In genomic region chr19:12703056-12703455, GRCh38 we compare ENCODE assay signal across 11 cellular contexts. TPM values are rescaled to one million over a fixed set of nuclear protein-coding genes. Genes with fewer than 3 reads are reported as not detected.
DNase-seq lines count a peak whose midpoint lies in the region; ATAC-seq and TF ChIP-seq lines count a peak whose summit lies in the region.
"Had no signal": no experiment of that assay in that cellular context is flagged by ENCODE, and none has a peak within 500 bp of the region (broad histone marks: within the 10 kb centered on the region; RNA-seq: fewer than 3 reads in every experiment).

No MANE protein-coding gene starts in this region.

- no peaks in the 10 kb centered on the region for H3K9me3 ChIP-seq in effector memory CD4-positive, alpha-beta T cell (ENCODE audit: control insufficient read depth, low read length)

- no peaks in the 10 kb centered on the region for H3K9me3 Mint-ChIP-seq in activated T-cell treated with anti-CD3 and anti-CD28 coated beads, Interleukin-2, amount 50 U/mL, for 72 hours

- no peak overlapping the region for H3K27ac ChIP-seq in foreskin keratinocyte
- no peak overlapping the region for H3K27ac ChIP-seq in effector memory CD4-positive, alpha-beta T cell (ENCODE audit: insufficient read depth, low read length, poor library complexity, severe bottlenecking)

- H3K27ac Mint-ChIP-seq in activated T-cell treated with anti-CD3 and anti-CD28 coated beads, Interleukin-2, amount 50 U/mL, for 72 hours: no peak overlapping the region

- no peaks in the 10 kb centered on the region for H3K4me1 ChIP-seq in foreskin keratinocyte
- H3K4me1 ChIP-seq in effector memory CD4-positive, alpha-beta T cell (ENCODE audit: control insufficient read depth, insufficient read depth, low read length, poor library complexity, severe bottlenecking): no peaks in the 10 kb centered on the region

- H3K4me1 Mint-ChIP-seq in activated T-cell treated with anti-CD3 and anti-CD28 coated beads, Interleukin-2, amount 50 U/mL, for 72 hours (ENCODE audit: low read depth): peaks cover 3% of the 10 kb centered on the region

- no peak overlapping the region for H3K4me3 ChIP-seq in effector memory CD4-positive, alpha-beta T cell (ENCODE audit: insufficient read depth, low read depth, low read length, poor library complexity, severe bottlenecking)

- H3K36me3 ChIP-seq in effector memory CD4-positive, alpha-beta T cell (ENCODE audit: control insufficient read depth, insufficient read depth, low read length): peaks cover 54% of the 10 kb centered on the region

- peak; percentile 61 to 66 for ATAC-seq in activated T-cell treated with anti-CD3 and anti-CD28 coated beads, Interleukin-2, amount 50 U/mL, for 72 hours (replicated peaks in 1 of 2)
- ATAC-seq in GM18909 (IDR thresholded peaks at IDR 0.05; ENCODE audit: poor library complexity, unreplicated experiment) (no peak), foreskin keratinocyte (no peak)

- no peak for TF ChIP-seq CTCF in foreskin keratinocyte (conservative IDR thresholded peaks at IDR 0.05)

- H3K27me3 Mint-ChIP-seq in activated T-cell treated with anti-CD3 and anti-CD28 coated beads, Interleukin-2, amount 50 U/mL, for 72 hours (ENCODE audit: low read depth): no peaks in the 10 kb centered on the region

- peak; percentile 45 to 59 for DNase-seq in NCI-H524 (lab: John Stamatoyannopoulos, UW)
- no peak for DNase-seq in NCI-H524 treated with DMSO at 0.1 percent for 48 hours (lab: John Stamatoyannopoulos, UW)
- DNase-seq in NAMALWA (ENCODE audit: low spot score): peak; percentile 86
- peak; percentile 36 to 37 for DNase-seq in activated T-cell treated with anti-CD3 and anti-CD28 coated beads, Interleukin-2, amount 50 U/mL, for 72 hours
- peak; percentile 48 to 53 for DNase-seq in lung microvascular endothelial cell (ENCODE audit: low read depth in 2 of 2)
- DNase-seq in foreskin keratinocyte: no peak
- no peak for DNase-seq in effector memory CD4-positive, alpha-beta T cell
- DNase-seq: activated CD4-positive, alpha-beta T cell treated with anti-CD3 and anti-CD28 coated beads, Interleukin-2, amount 50 U/mL, for 4 hours had no signal

- H3K36me3 Mint-ChIP-seq in activated T-cell treated with anti-CD3 and anti-CD28 coated beads, Interleukin-2, amount 50 U/mL, for 72 hours (ENCODE audit: insufficient read depth in 2 of 2): peaks cover 6 to 15% of the 10 kb centered on the region in 2 donors

- H3K27me3 ChIP-seq in foreskin keratinocyte: no peaks in the 10 kb centered on the region
- no peaks in the 10 kb centered on the region for H3K27me3 ChIP-seq in effector memory CD4-positive, alpha-beta T cell (replicated peaks; ENCODE audit: control insufficient read depth, insufficient read depth, low read length, poor library complexity, severe bottlenecking)

- no peak overlapping the region for H3K4me3 Mint-ChIP-seq in activated T-cell treated with anti-CD3 and anti-CD28 coated beads, Interleukin-2, amount 50 U/mL, for 72 hours

RNA-seq across cellular contexts. Expression of gene FBXW9, which starts 6.6 kb away (rescaled TPM):
- 1 to 10 TPM; 3.5 to 6.9 TPM for total RNA-seq in activated T-cell treated with anti-CD3 and anti-CD28 coated beads, Interleukin-2, amount 50 U/mL, for 72 hours
- 3.8 and 5.2 TPM in 2 replicates for total RNA-seq in lung microvascular endothelial cell
- total RNA-seq in foreskin keratinocyte: 11.4 and 12.7 TPM in 2 replicates
- 15.0 and 15.3 TPM in 2 replicates for polyA plus RNA-seq in foreskin keratinocyte

RNA-seq across cellular contexts. Expression of gene GNG14, which starts 15.3 kb away (rescaled TPM):
- total RNA-seq in activated T-cell treated with anti-CD3 and anti-CD28 coated beads, Interleukin-2, amount 50 U/mL, for 72 hours: not detected
- total RNA-seq in lung microvascular endothelial cell: not detected in 2 replicates
- not detected in 2 replicates for total RNA-seq in foreskin keratinocyte
- polyA plus RNA-seq in foreskin keratinocyte: not detected in 2 replicates
- polyA plus RNA-seq: BJ, keratinocyte had no signal

RNA-seq across cellular contexts. Expression of gene TNPO2, which starts 20.7 kb away (rescaled TPM):
- total RNA-seq in activated T-cell treated with anti-CD3 and anti-CD28 coated beads, Interleukin-2, amount 50 U/mL, for 72 hours: 10 to 100 TPM; 62.6 to 73.2 TPM
- total RNA-seq in lung microvascular endothelial cell (14.4 and 19.4 TPM in 2 replicates), foreskin keratinocyte (60.4 and 61.2 TPM in 2 replicates)
- 20.8 and 26.1 TPM in 2 replicates for polyA plus RNA-seq in foreskin keratinocyte

RNA-seq across cellular contexts. Expression of gene DHPS, which starts 21.4 kb away (rescaled TPM):
- 100 to 1,000 TPM; 140 to 150 TPM for total RNA-seq in activated T-cell treated with anti-CD3 and anti-CD28 coated beads, Interleukin-2, amount 50 U/mL, for 72 hours
- 40.8 and 41.1 TPM in 2 replicates for total RNA-seq in lung microvascular endothelial cell
- total RNA-seq in foreskin keratinocyte: 49.4 and 60.4 TPM in 2 replicates
- 62.4 and 75.9 TPM in 2 replicates for polyA plus RNA-seq in foreskin keratinocyte

RNA-seq across cellular contexts. Expression of gene TRIR, which starts 31.4 kb away (rescaled TPM):
- 100 to 1,000 TPM; 131 to 134 TPM for total RNA-seq in activated T-cell treated with anti-CD3 and anti-CD28 coated beads, Interleukin-2, amount 50 U/mL, for 72 hours
- 124 and 182 TPM in 2 replicates for total RNA-seq in lung microvascular endothelial cell
- 195 and 196 TPM in 2 replicates for total RNA-seq in foreskin keratinocyte
- polyA plus RNA-seq in foreskin keratinocyte: 269 and 283 TPM in 2 replicates

Comparison
In these comparisons a context has a peak if more than half of its experiments do, and no peak if none do; other contexts are left out.
1. DNase-seq: peak in NCI-H524 (2 of 2), NAMALWA (single experiment), activated T-cell treated with anti-CD3 and anti-CD28 coated beads, Interleukin-2, amount 50 U/mL, for 72 hours (2 of 2) and lung microvascular endothelial cell (2 of 2); none in NCI-H524 treated with DMSO at 0.1 percent for 48 hours (single experiment), foreskin keratinocyte (0 of 2) and effector memory CD4-positive, alpha-beta T cell (0 of 3).
2. ATAC-seq: peak in activated T-cell treated with anti-CD3 and anti-CD28 coated beads, Interleukin-2, amount 50 U/mL, for 72 hours (2 of 2); none in GM18909 (single experiment) and foreskin keratinocyte (single experiment).